8 cellular contexts compared by ENCODE assay signal in the genomic region with DNA sequence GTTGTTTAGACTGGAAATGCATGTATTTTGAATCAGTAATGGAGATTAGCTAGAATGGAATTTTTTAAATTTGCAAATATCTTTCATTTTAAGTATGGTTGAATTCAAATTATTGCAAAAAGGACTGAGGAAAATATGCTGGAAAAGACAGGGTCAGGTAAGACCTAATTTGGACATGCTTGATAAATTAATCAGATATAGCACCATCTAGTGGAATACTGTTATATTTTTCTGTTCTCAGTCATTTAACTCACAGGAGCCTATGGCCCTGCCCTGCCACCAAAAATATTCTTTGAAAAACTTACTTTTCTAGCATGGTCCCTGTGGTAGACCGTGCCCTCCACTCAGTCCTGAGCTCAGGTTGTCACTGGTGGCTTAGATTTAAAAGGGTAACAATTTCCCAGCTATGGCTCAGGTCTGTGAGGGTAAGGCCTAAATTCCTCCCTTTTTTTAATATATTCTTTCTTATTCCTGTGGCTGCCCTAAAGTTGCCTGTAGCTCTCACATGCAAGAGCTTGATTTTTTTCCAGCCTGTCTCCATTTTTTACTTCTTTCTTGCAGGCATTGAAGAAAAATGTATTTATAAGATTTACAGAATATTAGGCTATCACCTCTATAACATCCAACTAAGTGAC. TPM values are rescaled to one million over a fixed set of nuclear protein-coding genes. Genes with fewer than 3 reads are reported as not detected.
DNase-seq lines count a peak whose midpoint lies in the region; ATAC-seq, FAIRE-seq and TF ChIP-seq lines count a peak whose summit lies in the region.

No MANE protein-coding gene starts in this region.

- H3K27ac Mint-ChIP-seq in CD4-positive, alpha-beta T cell = no peak overlapping the region
- peak overlapping the region; percentile 23 for H3K27ac Mint-ChIP-seq in astrocyte (ENCODE audit: unreplicated experiment)

- H3K27me3 ChIP-seq in CD4-positive, alpha-beta T cell (ENCODE audit: control insufficient read depth, insufficient read depth, low read length) = no peaks in the 10 kb centered on the region
- no peaks in the 10 kb centered on the region for H3K27me3 ChIP-seq in astrocyte (ENCODE audit: insufficient read depth, low read length)
- no peaks in the 10 kb centered on the region for H3K27me3 ChIP-seq in stomach

- H3K9ac ChIP-seq in astrocyte (ENCODE audit: low read length) = no peak overlapping the region

- H3K9me3 Mint-ChIP-seq in CD4-positive, alpha-beta T cell = peaks cover 11% of the 10 kb centered on the region
- H3K9me3 Mint-ChIP-seq in astrocyte (ENCODE audit: unreplicated experiment) = peaks cover 9% of the 10 kb centered on the region

- H3K4me3 Mint-ChIP-seq in CD4-positive, alpha-beta T cell = no peak overlapping the region
- no peak overlapping the region for H3K4me3 Mint-ChIP-seq in astrocyte (ENCODE audit: unreplicated experiment)

- H3K4me1 Mint-ChIP-seq in CD4-positive, alpha-beta T cell (ENCODE audit: low read depth) = no peaks in the 10 kb centered on the region
- H3K4me1 Mint-ChIP-seq in astrocyte (ENCODE audit: low read depth, unreplicated experiment) = no peaks in the 10 kb centered on the region

- H3K79me2 ChIP-seq in astrocyte (ENCODE audit: insufficient read depth, low read length) = no peaks in the 10 kb centered on the region

- intact Hi-C loops in CD4-positive, alpha-beta T cell (cut with DNase I, micrococcal nuclease) = loop anchor here (2.0 to 5.0 kb wide), 4 partner anchors 118 to 314 kb away; partner anchors contain the start of gene PRIM2 (in 1 of the 2)
- intact Hi-C loops in stomach (cut with DNase I; ENCODE audit: low total_unique reads) = no loop called here

- no peaks in the 10 kb centered on the region for H3K36me3 ChIP-seq in astrocyte (ENCODE audit: insufficient read depth, low read length)
- H3K36me3 ChIP-seq in stomach = no peaks in the 10 kb centered on the region

- peaks cover 4% of the 10 kb centered on the region for H3K36me3 Mint-ChIP-seq in CD4-positive, alpha-beta T cell (ENCODE audit: low read depth)
- H3K36me3 Mint-ChIP-seq in astrocyte (ENCODE audit: low read depth, unreplicated experiment) = no peaks in the 10 kb centered on the region

- FAIRE-seq in astrocyte (lab: Jason Lieb, UNC) = peak; percentile 50

- no peak for DNase-seq in CD4-positive, alpha-beta T cell
- DNase-seq in NCI-H446 treated with DMSO at 0.1 percent for 48 hours (lab: John Stamatoyannopoulos, UW) = peak; percentile 73
- peak; percentile 33 for DNase-seq in astrocyte (ENCODE audit: low read depth)
- DNase-seq in iPS-NIHi11 (ENCODE audit: low spot score) = peak; percentile 65
- DNase-seq in stomach = no peak
- no peak for DNase-seq in activated effector memory CD4-positive, alpha-beta T cell treated with anti-CD3 and anti-CD28 coated beads, Interleukin-2, amount 50 U/mL, for 16 hours

- peak; percentile 62 for TF ChIP-seq CTCF in CD4-positive, alpha-beta T cell (IDR thresholded peaks at IDR 0.05)
- peak; percentile 59 for TF ChIP-seq CTCF in astrocyte (IDR thresholded peaks at IDR 0.05; ENCODE audit: insufficient read depth, low read depth, low read length)
- peak in 5 of 7 experiments; percentile 35 to 49 (median 37) for TF ChIP-seq CTCF in stomach (IDR thresholded peaks at IDR 0.05)

- no peak overlapping the region for H3K4me3 ChIP-seq in astrocyte (ENCODE audit: insufficient read depth, low read depth, low read length)
- H3K4me3 ChIP-seq in stomach = no peak overlapping the region

- no peak overlapping the region for H3K4me2 ChIP-seq in astrocyte (ENCODE audit: low read length)

- ATAC-seq in CD4-positive, alpha-beta T cell (ENCODE audit: poor library complexity) = peak; percentile 44
- ATAC-seq in GM18868 (IDR thresholded peaks at IDR 0.05; ENCODE audit: unreplicated experiment) (peak; percentile 93), HG03342 (IDR thresholded peaks at IDR 0.05; ENCODE audit: unreplicated experiment) (peak; percentile 78)

- POLR2A ChIA-PET in CD4-positive, alpha-beta T cell (lab: Charles Lee) = no interaction called here

- H3K27ac ChIP-seq in CD4-positive, alpha-beta T cell (ENCODE audit: low read depth, low read length) = no peak overlapping the region
- H3K27ac ChIP-seq in astrocyte (ENCODE audit: low read depth, low read length) (no peak overlapping the region), stomach (no peak overlapping the region)

- peaks cover 21% of the 10 kb centered on the region for H3K9me3 ChIP-seq in CD4-positive, alpha-beta T cell (ENCODE audit: control insufficient read depth, low read length)
- H3K9me3 ChIP-seq in astrocyte (ENCODE audit: insufficient read depth, low read depth, low read length) (peaks cover 6% of the 10 kb centered on the region), stomach (peaks cover 0 to 18% (median 11%) of the 10 kb centered on the region in 4 donors)

- TF ChIP-seq EP300 in stomach (IDR thresholded peaks at IDR 0.05) = no peak

- peaks cover 5% of the 10 kb centered on the region for H3K27me3 Mint-ChIP-seq in CD4-positive, alpha-beta T cell
- no peaks in the 10 kb centered on the region for H3K27me3 Mint-ChIP-seq in astrocyte (ENCODE audit: low read depth, unreplicated experiment)

- no peak overlapping the region for H2AFZ ChIP-seq in astrocyte (ENCODE audit: low read depth, low read length)

- CTCF ChIA-PET in CD4-positive, alpha-beta T cell (lab: Charles Lee) = no interaction called here

- H3K4me1 ChIP-seq in astrocyte (ENCODE audit: insufficient read depth, low read length) (no peaks in the 10 kb centered on the region), stomach (no peaks in the 10 kb centered on the region)

- no peaks in the 10 kb centered on the region for H4K20me1 ChIP-seq in astrocyte (ENCODE audit: insufficient read depth, low read length)

- TF ChIP-seq POLR2A in stomach (IDR thresholded peaks at IDR 0.05) = no peak

- WGBS in stomach, 5 donors = 0 to 17% (median 12%) methylated on average over 1 of the region's 1 CpG

RNA-seq across cellular contexts. Expression of gene KIAA1586, which starts 25.3 kb away (rescaled TPM):
- total RNA-seq in CD4-positive, alpha-beta T cell = 10 to 100 TPM; 11.7 to 12.5 TPM
- total RNA-seq in astrocyte = 16.6 and 17.6 TPM in 2 replicates
- total RNA-seq in stomach = 10 to 100 TPM in 2 of 5 donors, 1 to 10 TPM in 2, under 1 TPM in 1; 0.29 to 27.7 (median 6.2) TPM
- polyA plus RNA-seq in stomach = 1 to 10 TPM; 2.0 to 5.2 (median 2.1) TPM

Comparison
In these comparisons a context has a peak if more than half of its experiments do, and no peak if none do; other contexts are left out.
1. DNase-seq: peak in NCI-H446 treated with DMSO at 0.1 percent for 48 hours (single experiment), astrocyte (single experiment) and iPS-NIHi11 (single experiment); none in CD4-positive, alpha-beta T cell (0 of 10), stomach (single experiment) and activated effector memory CD4-positive, alpha-beta T cell treated with anti-CD3 and anti-CD28 coated beads, Interleukin-2, amount 50 U/mL, for 16 hours (single experiment).
2. Peak in every context shown above with its lines, with median percentiles within 50 percentile points of each other: ATAC-seq and CTCF ChIP-seq.